8 cellular contexts compared by ENCODE assay signal in the genomic region with DNA sequence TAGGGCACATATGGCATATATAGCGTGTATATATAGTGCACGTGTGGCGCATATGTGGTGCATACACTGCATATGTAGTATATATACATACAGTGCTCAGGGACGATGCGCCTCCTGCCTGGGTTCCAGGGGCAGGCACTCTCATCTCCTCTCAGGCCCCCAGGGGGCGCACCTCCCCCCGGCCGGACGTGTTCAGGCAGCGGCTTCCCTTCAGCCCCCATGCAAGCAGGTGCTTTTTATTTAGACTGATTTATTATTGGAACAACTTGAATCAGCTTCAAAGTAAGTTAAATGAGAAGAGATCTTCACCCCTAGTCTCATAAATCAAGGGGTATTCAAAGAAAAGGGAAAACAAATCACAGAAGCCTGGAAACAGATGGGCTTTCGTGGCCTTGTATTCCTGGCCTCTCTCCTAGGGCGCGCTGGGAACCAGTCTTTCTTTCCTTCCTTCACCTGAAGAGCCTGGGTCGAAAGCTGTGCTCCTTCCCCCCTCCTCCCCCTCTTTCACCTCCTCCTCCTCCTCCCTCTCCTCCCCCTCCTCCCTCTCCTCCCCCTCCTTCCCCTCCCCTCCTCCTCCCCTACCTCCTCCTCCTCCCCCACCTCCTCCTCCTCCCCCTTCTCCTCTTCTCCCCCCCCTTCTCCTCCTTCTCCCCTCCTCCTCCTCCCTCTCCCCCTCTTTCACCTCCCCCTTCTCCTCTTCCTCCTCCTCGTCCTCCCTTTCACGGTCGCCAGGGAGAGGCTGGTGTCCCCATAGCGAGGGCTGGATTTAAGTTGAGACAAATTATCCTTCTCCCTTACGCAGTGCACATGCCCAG.
A peak's percentile ranks its signal among the peaks of the same experiment; 100 is the strongest.
DNase-seq lines count a peak whose midpoint lies in the region; ATAC-seq and TF ChIP-seq lines count a peak whose summit lies in the region.

No MANE protein-coding gene starts in this region.

- no peaks in the 10 kb centered on the region for H3K79me2 ChIP-seq in fibroblast of lung (ENCODE audit: control insufficient read depth, insufficient read depth, low read length)

- TF ChIP-seq CTCF in C4-2B (conservative IDR thresholded peaks at IDR 0.05) (peak; percentile 93), fibroblast of lung (conservative IDR thresholded peaks at IDR 0.05 in 1 of 2, IDR thresholded peaks at IDR 0.05 in 1 of 2; ENCODE audit: low read depth in 1 of 2, low read length in 2 of 2) (peak; percentile 44 to 72), retinal pigment epithelial cell (conservative IDR thresholded peaks at IDR 0.05; ENCODE audit: low read depth, low read length) (peak; percentile 91)

- H3K27ac ChIP-seq in C4-2B (no peak overlapping the region), fibroblast of lung (ENCODE audit: insufficient read depth, low read length) (no peak overlapping the region)

- H3K4me3 ChIP-seq in fibroblast of lung (replicated peaks in 1 of 4; ENCODE audit: control extremely low read depth in 1 of 4, insufficient read depth in 1 of 4, low read depth in 3 of 4, low read length in 4 of 4) = no peak overlapping the region
- H3K4me3 ChIP-seq in retinal pigment epithelial cell (ENCODE audit: low read length) = no peak overlapping the region

- no peak for ATAC-seq in GM19351 (IDR thresholded peaks at IDR 0.05; ENCODE audit: unreplicated experiment)

- no peaks in the 10 kb centered on the region for H4K20me1 ChIP-seq in fibroblast of lung (ENCODE audit: control insufficient read depth, extremely low read depth, insufficient read depth, low read length)

- H3K9ac ChIP-seq in fibroblast of lung (ENCODE audit: insufficient read depth, low read length) = no peak overlapping the region

- no peaks in the 10 kb centered on the region for H3K9me3 ChIP-seq in fibroblast of lung (ENCODE audit: control insufficient read depth, insufficient read depth, low read depth, low read length)

- H3K27me3 ChIP-seq in fibroblast of lung (ENCODE audit: control insufficient read depth, insufficient read depth, low read length) = peaks cover 15% of the 10 kb centered on the region

- H3K36me3 ChIP-seq in fibroblast of lung (ENCODE audit: control insufficient read depth, insufficient read depth, low read length) = no peaks in the 10 kb centered on the region

- DNase-seq in HK-2 (ENCODE audit: unreplicated experiment) = peak; percentile 51
- peak; percentile 36 for DNase-seq in NOMO-1 treated with dmso at 0.1 percent for 144 hours (lab: John Stamatoyannopoulos, UW; ENCODE audit: unreplicated experiment)
- peak; percentile 26 for DNase-seq in activated CD8-positive, alpha-beta memory T cell treated with anti-CD3 and anti-CD28 coated beads, Interleukin-2, amount 50 U/mL, for 24 hours (ENCODE audit: extremely low read depth)
- peak in 1 of 2 donors; percentile 12 for DNase-seq in fibroblast of lung (ENCODE audit: low read depth in 2 of 2)
- DNase-seq in retinal pigment epithelial cell (ENCODE audit: low read depth) = no peak
- no peak for DNase-seq in NCI-H226

- H2AFZ ChIP-seq in fibroblast of lung (ENCODE audit: low read length) = no peak overlapping the region

- H3K4me1 ChIP-seq in fibroblast of lung (ENCODE audit: control insufficient read depth, extremely low read depth, insufficient read depth, low read length) = no peaks in the 10 kb centered on the region

- H3K4me2 ChIP-seq in fibroblast of lung (ENCODE audit: extremely low read depth, insufficient read depth, low read length) = no peak overlapping the region

Comparison
In these comparisons a context has a peak if more than half of its experiments do, and no peak if none do; other contexts are left out.
1. DNase-seq: peak in HK-2 (single experiment), NOMO-1 treated with dmso at 0.1 percent for 144 hours (single experiment) and activated CD8-positive, alpha-beta memory T cell treated with anti-CD3 and anti-CD28 coated beads, Interleukin-2, amount 50 U/mL, for 24 hours (single experiment); none in retinal pigment epithelial cell (single experiment) and NCI-H226 (single experiment).
2. Peak in every context shown above with its lines, with median percentiles within 50 percentile points of each other: CTCF ChIP-seq.